35 cellular contexts compared by ENCODE assay signal in the genomic region with DNA sequence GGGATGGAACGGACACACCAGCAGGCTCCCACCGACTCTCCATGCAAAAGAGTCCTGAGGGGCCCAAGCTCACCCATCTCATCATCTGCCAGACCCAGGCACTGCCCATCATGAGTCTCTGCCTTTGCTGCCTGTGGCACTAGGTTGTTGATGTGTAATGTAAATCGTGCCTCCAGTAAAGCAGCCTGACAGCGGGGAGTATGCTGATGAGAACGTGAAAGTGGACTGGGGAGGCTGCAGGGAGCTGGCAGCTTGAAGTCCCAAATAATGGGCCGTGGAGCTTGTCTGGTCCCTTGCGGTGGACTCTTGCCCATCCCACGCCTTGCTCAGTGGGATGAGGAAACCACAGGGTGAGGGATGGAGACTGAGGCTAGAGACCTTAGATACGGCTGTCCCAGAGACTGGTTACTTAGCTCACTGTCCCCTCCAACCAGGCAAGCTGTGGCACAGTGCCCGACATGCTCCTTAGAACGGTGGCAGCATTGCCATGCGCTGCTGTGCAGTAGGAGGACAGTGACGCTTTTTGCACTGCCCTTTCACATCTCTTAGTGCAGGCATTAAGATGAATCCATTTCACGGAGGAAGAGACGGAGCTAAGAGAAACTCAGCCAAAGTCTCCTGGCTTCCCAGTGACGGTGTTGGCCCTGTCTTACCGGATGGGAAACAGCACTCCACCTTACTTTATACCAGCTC. TPM values are rescaled to one million over a fixed set of nuclear protein-coding genes. Genes with fewer than 3 reads are reported as not detected.
DNase-seq lines count a peak whose midpoint lies in the region; ATAC-seq and TF ChIP-seq lines count a peak whose summit lies in the region.
"Had no signal": no experiment of that assay in that cellular context is flagged by ENCODE, and none has a peak within 500 bp of the region (broad histone marks: within the 10 kb centered on the region; RNA-seq: fewer than 3 reads in every experiment).

No MANE protein-coding gene starts in this region.

- POLR2A ChIA-PET in A673 (lab: Charles Lee; ENCODE audit: low non-redundant PET): no interaction called here

- no peaks in the 10 kb centered on the region for H3K9me3 ChIP-seq in A673 (ENCODE audit: low read depth, low read length, poor library complexity, severe bottlenecking)
- no peaks in the 10 kb centered on the region for H3K9me3 ChIP-seq in heart right ventricle
- H3K9me3 ChIP-seq: gastrocnemius medialis, neutrophil, SK-N-SH, upper lobe of right lung had no signal

- peak overlapping the region; percentile 25 for H3K27ac ChIP-seq in A673 (ENCODE audit: low read depth, low read length, poor library complexity, severe bottlenecking)
- H3K27ac ChIP-seq in heart right ventricle: peak overlapping the region in 5 of 10 donors; percentile 3 to 48 (median 31)
- H3K27ac ChIP-seq: gastrocnemius medialis, neutrophil, skin epidermis, upper lobe of right lung had no signal

- ATAC-seq in heart right ventricle: peak in 6 of 8 donors; percentile 29 to 64 (median 48)
- no peak for ATAC-seq in GM18517 (IDR thresholded peaks at IDR 0.05; ENCODE audit: unreplicated experiment)
- ATAC-seq: activated naive CD8-positive, alpha-beta T cell treated with anti-CD3 and anti-CD28 coated beads, Interleukin-2, amount 50 U/mL, for 24 hours; gastrocnemius medialis; left lobe of liver; naive thymus-derived CD4-positive, alpha-beta T cell; stimulated activated memory B cell treated with anti-CD40 and anti-IgM and Interleukin-4, amounts not matched to agents 10 μg/mL and 1 μg/mL and 100 μg/mL, for 72 hours; upper lobe of right lung had no signal

- CTCF ChIA-PET in A673 (lab: Charles Lee): no interaction called here

- WGBS in heart right ventricle, 2 donors: 75 to 76% methylated on average over 17 of the region's 17 CpGs

- intact Hi-C loops in A673 (cut with micrococcal nuclease; ENCODE audit: unreplicated experiment) (no loop called here), heart right ventricle (cut with DNase I) (no loop called here)

- H3K27me3 ChIP-seq in A673 (replicated peaks; ENCODE audit: insufficient read depth, low read depth, low read length, poor library complexity) (no peaks in the 10 kb centered on the region), heart right ventricle (no peaks in the 10 kb centered on the region)
- H3K27me3 ChIP-seq: gastrocnemius medialis, neutrophil, upper lobe of right lung had no signal

- TF ChIP-seq CTCF in A673 (conservative IDR thresholded peaks at IDR 0.05; ENCODE audit: low read depth, low read length): no peak
- no peak for TF ChIP-seq CTCF in heart right ventricle (IDR thresholded peaks at IDR 0.05)

- H3K36me3 ChIP-seq in A673 (ENCODE audit: insufficient read depth, low read length, poor library complexity, severe bottlenecking) (peaks cover 15% of the 10 kb centered on the region), heart right ventricle (peaks cover 0 to 13% (median 0%) of the 10 kb centered on the region in 9 donors)
- H3K36me3 ChIP-seq: gastrocnemius medialis, neutrophil, upper lobe of right lung had no signal

- no TSS peak for BruUV-seq in A673 (replicated peaks; lab: Mats Ljungman, UMichigan)

- peaks cover 78% of the 10 kb centered on the region for H3K4me1 ChIP-seq in A673 (ENCODE audit: insufficient read depth, low read length, poor library complexity, severe bottlenecking)
- H3K4me1 ChIP-seq in heart right ventricle: peaks cover 0 to 46% (median 10%) of the 10 kb centered on the region in 9 donors

- DNase-seq in A673 (ENCODE audit: low spot score): no peak
- DNase-seq in anterior cingulate cortex (lab: John Stamatoyannopoulos, UW): peak in 36 of 58 donors; percentile 9 to 58 (median 26)
- peak in 1 of 2 donors; percentile 40 for DNase-seq in heart right ventricle
- peak; percentile 35 for DNase-seq in midbrain (lab: John Stamatoyannopoulos, UW)
- no peak for DNase-seq in NCI-H345 treated with DMSO at 0.1 percent for 48 hours (lab: John Stamatoyannopoulos, UW; ENCODE audit: unreplicated experiment)
- no peak for DNase-seq in NCI-H1436 (lab: John Stamatoyannopoulos, UW)
- DNase-seq in NCI-H187 (lab: John Stamatoyannopoulos, UW): no peak
- DNase-seq: 8988T; activated CD4-positive, alpha-beta T cell treated with anti-CD3 and anti-CD28 coated beads, Interleukin-2, amount 50 U/mL, for 4 hours; activated naive CD4-positive, alpha-beta T cell; activated naive CD8-positive, alpha-beta T cell treated with anti-CD3 and anti-CD28 coated beads, Interleukin-2, amount 50 U/mL, for 24 hours; DMS79 treated with DMSO at 0.1 percent for 48 hours; gastrocnemius medialis; H9; immature natural killer cell; KBM-7; naive thymus-derived CD4-positive, alpha-beta T cell; NCI-H1092; NCI-H187 treated with DMSO at 0.1 percent for 48 hours; NCI-H2171 treated with DMSO at 0.1 percent for 48 hours; OCI-M1; SK-N-SH; upper lobe of right lung had no signal

- H3K4me3 ChIP-seq in A673 (ENCODE audit: low read depth, low read length, poor library complexity, severe bottlenecking): no peak overlapping the region
- no peak overlapping the region for H3K4me3 ChIP-seq in heart right ventricle
- H3K4me3 ChIP-seq: gastrocnemius medialis, skin epidermis, upper lobe of right lung had no signal

RNA-seq across cellular contexts. Expression of a gene that starts 39.6 kb away (rescaled TPM):
- not detected in 2 replicates for total RNA-seq in A673 (2021)
- total RNA-seq in heart right ventricle: not detected
- not detected for polyA plus RNA-seq in heart right ventricle
- total RNA-seq: chondrocyte; endothelial cell of umbilical vein; gastrocnemius medialis; H9; left lobe of liver; M059J; mesothelial cell of epicardium; naive thymus-derived CD4-positive, alpha-beta T cell; subcutaneous adipose tissue; T-helper 1 cell treated with Interleukin-12 subunit alpha and Interleukin-12 subunit beta and Interleukin-4 antibody, amounts not matched to agents 30 ng/mL and 1 ng/mL, for 36 hours; upper lobe of right lung had no signal
- polyA plus RNA-seq: CD14-positive monocyte; endothelial cell of umbilical vein; immature natural killer cell; naive thymus-derived CD4-positive, alpha-beta T cell; SK-N-SH had no signal

Comparison
In these comparisons a context has a peak if more than half of its experiments do, and no peak if none do; other contexts are left out.
1. DNase-seq: peak in anterior cingulate cortex (36 of 58) and midbrain (single experiment); none in A673 (single experiment), NCI-H345 treated with DMSO at 0.1 percent for 48 hours (single experiment), NCI-H1436 (single experiment) and NCI-H187 (0 of 2).